Comparison of ENCODE assay signal across 8 cellular contexts in the genomic region with DNA sequence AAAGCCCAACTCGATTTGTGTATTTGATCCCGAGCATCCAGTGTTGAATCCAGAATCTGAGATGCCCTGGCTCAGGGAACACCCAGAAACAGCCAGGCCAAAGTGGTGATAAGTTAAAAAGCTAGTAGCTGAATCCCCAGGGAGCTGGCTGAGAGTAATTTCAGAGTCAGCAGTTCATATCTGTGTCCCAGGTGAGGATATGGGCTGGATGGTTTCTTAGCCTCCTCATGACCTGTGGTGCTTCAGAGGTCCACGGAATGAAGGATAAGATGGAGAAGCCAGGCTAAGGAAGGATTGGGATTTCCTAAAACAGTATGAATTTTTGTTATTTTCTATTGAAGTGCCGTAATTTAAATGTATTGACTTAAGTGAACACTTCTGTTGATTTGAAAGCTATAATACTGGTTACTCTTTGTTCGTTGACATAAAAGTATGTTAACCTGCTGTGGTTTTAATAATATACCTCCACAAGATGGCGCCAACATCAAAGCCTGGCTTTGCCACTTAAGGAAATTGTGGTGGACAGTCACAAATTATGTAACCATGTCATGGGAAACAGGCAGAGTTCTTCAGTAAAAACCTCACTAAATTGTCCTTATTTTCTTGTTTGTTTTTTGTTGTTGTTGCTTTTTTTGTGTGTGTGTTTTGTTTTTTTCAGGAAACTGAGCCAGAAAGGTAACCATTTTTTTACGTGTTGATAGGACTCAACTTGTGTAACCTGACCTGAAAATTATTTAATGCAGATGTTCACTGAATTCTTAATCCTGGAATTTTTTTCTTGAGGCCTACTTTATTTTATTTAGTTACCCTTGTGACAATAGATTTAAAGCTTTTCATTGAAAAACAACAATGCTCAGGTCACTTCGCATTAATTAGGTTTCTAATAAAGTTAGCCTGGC. TPM values are rescaled to one million over a fixed set of nuclear protein-coding genes. Genes with fewer than 3 reads are reported as not detected.
DNase-seq lines count a peak whose midpoint lies in the region; ATAC-seq and TF ChIP-seq lines count a peak whose summit lies in the region.

No MANE protein-coding gene starts in this region.

- peaks cover 45% of the 10 kb centered on the region for H3K4me1 Mint-ChIP-seq in activated CD4-positive, alpha-beta T cell treated with anti-CD3 and anti-CD28 coated beads for 36 hours
- H3K4me1 Mint-ChIP-seq in endothelial cell (ENCODE audit: unreplicated experiment) (peaks cover 12% of the 10 kb centered on the region), type B pancreatic cell (ENCODE audit: unreplicated experiment) (peaks cover 12% of the 10 kb centered on the region)

- CTCF ChIA-PET in activated CD4-positive, alpha-beta T cell treated with anti-CD3 and anti-CD28 coated beads for 36 hours (lab: Charles Lee), result interaction anchor here (0.6 to 5.1 kb wide), 40 partner anchors 9 to 638 kb away, joined by 3 to 44 read pairs (median 4); a partner anchor contains a TSS

- peak; percentile 87 for TF ChIP-seq CTCF in 22Rv1 (IDR thresholded peaks at IDR 0.05)
- TF ChIP-seq CTCF in GM12874 (IDR thresholded peaks at IDR 0.05; ENCODE audit: insufficient read depth, low read depth, low read length), result peak; percentile 47; the same call in 1 of the 2 replicates
- TF ChIP-seq CTCF in endothelial cell (IDR thresholded peaks at IDR 0.05; ENCODE audit: unreplicated experiment), result peak; percentile 61
- TF ChIP-seq CTCF in type B pancreatic cell (conservative IDR thresholded peaks at IDR 0.05), result peak; percentile 86

- H3K27ac Mint-ChIP-seq in activated CD4-positive, alpha-beta T cell treated with anti-CD3 and anti-CD28 coated beads for 36 hours, result no peak overlapping the region
- H3K27ac Mint-ChIP-seq in endothelial cell (ENCODE audit: unreplicated experiment) (no peak overlapping the region), type B pancreatic cell (peak overlapping the region; percentile 61)

- intact Hi-C loops in activated CD4-positive, alpha-beta T cell treated with anti-CD3 and anti-CD28 coated beads for 36 hours (cut with DNase I, micrococcal nuclease), result loop anchor here (1.0 to 2.0 kb wide), 9 partner anchors 151 to 638 kb away; no protein-coding TSS in a partner anchor

- ATAC-seq in HG03066 (IDR thresholded peaks at IDR 0.05; ENCODE audit: low read depth, unreplicated experiment), result peak; percentile 66
- no peak for ATAC-seq in activated CD4-positive, alpha-beta T cell treated with anti-CD3 and anti-CD28 coated beads for 36 hours

- H3K4me3 Mint-ChIP-seq in activated CD4-positive, alpha-beta T cell treated with anti-CD3 and anti-CD28 coated beads for 36 hours, result no peak overlapping the region
- H3K4me3 Mint-ChIP-seq in endothelial cell (ENCODE audit: unreplicated experiment), result no peak overlapping the region
- H3K4me3 Mint-ChIP-seq in type B pancreatic cell, result peak overlapping the region; percentile 39

- POLR2A ChIA-PET in activated CD4-positive, alpha-beta T cell treated with anti-CD3 and anti-CD28 coated beads for 36 hours (lab: Charles Lee), result no interaction called here

- H3K27ac ChIP-seq in 22Rv1, result peak overlapping the region; percentile 38; the same call in 1 of the 2 replicates

- H3K27me3 Mint-ChIP-seq in activated CD4-positive, alpha-beta T cell treated with anti-CD3 and anti-CD28 coated beads for 36 hours, result no peaks in the 10 kb centered on the region
- H3K27me3 Mint-ChIP-seq in endothelial cell (ENCODE audit: unreplicated experiment), result peaks cover 2% of the 10 kb centered on the region
- no peaks in the 10 kb centered on the region for H3K27me3 Mint-ChIP-seq in type B pancreatic cell

- H3K36me3 Mint-ChIP-seq in activated CD4-positive, alpha-beta T cell treated with anti-CD3 and anti-CD28 coated beads for 36 hours (ENCODE audit: low read depth), result peaks cover 56% of the 10 kb centered on the region
- H3K36me3 Mint-ChIP-seq in endothelial cell (ENCODE audit: low read depth, unreplicated experiment) (peaks cover 14% of the 10 kb centered on the region), type B pancreatic cell (peaks cover 44% of the 10 kb centered on the region)

- peaks cover 2% of the 10 kb centered on the region for H3K9me3 Mint-ChIP-seq in activated CD4-positive, alpha-beta T cell treated with anti-CD3 and anti-CD28 coated beads for 36 hours (ENCODE audit: low read depth)
- H3K9me3 Mint-ChIP-seq in endothelial cell (ENCODE audit: unreplicated experiment) (no peaks in the 10 kb centered on the region), type B pancreatic cell (no peaks in the 10 kb centered on the region)

- peak; percentile 53 for DNase-seq in NCI-H2196 treated with DMSO at 0.1 percent for 48 hours (lab: John Stamatoyannopoulos, UW; ENCODE audit: unreplicated experiment)
- peak; percentile 66 for DNase-seq in activated CD4-positive, alpha-beta T cell treated with anti-CD3 and anti-CD28 coated beads for 36 hours
- peak; percentile 54 for DNase-seq in endothelial cell (ENCODE audit: low spot score)
- DNase-seq in middle frontal gyrus (ENCODE audit: extremely low spot score, low spot score), result peak; percentile 72
- no peak for DNase-seq in type B pancreatic cell (ENCODE audit: extremely low spot score, unreplicated experiment)

RNA-seq across cellular contexts. Expression of a gene that starts 11.4 kb away (rescaled TPM):
- total RNA-seq in activated CD4-positive, alpha-beta T cell treated with anti-CD3 and anti-CD28 coated beads for 36 hours, result 10 to 100 TPM; 59.6 to 77.0 TPM
- total RNA-seq in endothelial cell (ENCODE audit: unreplicated experiment) (37.2 TPM), type B pancreatic cell (ENCODE audit: low replicate concordance) (73.4 and 77.4 TPM in 2 replicates)
